Comparison of ENCODE assay signal across 19 cellular contexts in genomic region chr19:53660584-53660983, GRCh38. TPM values are rescaled to one million over a fixed set of nuclear protein-coding genes. Genes with fewer than 3 reads are reported as not detected.
"Had no signal": no experiment of that assay in that cellular context is flagged by ENCODE, and none has a peak within 500 bp of the region (broad histone marks: within the 10 kb centered on the region; RNA-seq: fewer than 3 reads in every experiment).

No MANE protein-coding gene starts in this region.

- H3K27ac ChIP-seq: ascending aorta, cardiac muscle cell, colonic mucosa, parathyroid adenoma, SJCRH30 had no signal

- DNase-seq: activated CD4-positive, alpha-beta T cell treated with anti-CD3 and anti-CD28 coated beads for 36 hours; activated naive CD4-positive, alpha-beta T cell treated with Interleukin-2 at 50 U/mL for 16 hours; activated naive CD8-positive, alpha-beta T cell treated with anti-CD3 and anti-CD28 coated beads, Interleukin-2, amount 50 U/mL, for 24 hours; colonic mucosa; effector CD8-positive, alpha-beta T cell; heart right ventricle; left colon; SJCRH30; small intestine had no signal

- H3K9me3 ChIP-seq: ascending aorta, colonic mucosa, SJCRH30 had no signal

- H3K4me1 ChIP-seq: ascending aorta, colonic mucosa, parathyroid adenoma, SJCRH30 had no signal

- ATAC-seq: activated CD4-positive, alpha-beta T cell treated with anti-CD3 and anti-CD28 coated beads for 36 hours; activated naive CD8-positive, alpha-beta T cell treated with anti-CD3 and anti-CD28 coated beads, Interleukin-2, amount 50 U/mL, for 24 hours; heart right ventricle; left colon; natural killer cell treated with Interleukin-12 subunit alpha and Interleukin-12 subunit beta and Interleukin-15 and Interleukin-18, amount 100 ng/mL, for 72 hours; stimulated activated effector memory CD8-positive, alpha-beta T cell treated with anti-CD3 and anti-CD28 coated beads, Interleukin-12 subunit alpha, Interleukin-12 subunit beta, amount 100 ng/mL, for 72 hours had no signal

- H3K27me3 Mint-ChIP-seq: activated CD4-positive, alpha-beta T cell treated with anti-CD3 and anti-CD28 coated beads for 36 hours; activated naive CD8-positive, alpha-beta T cell treated with anti-CD3 and anti-CD28 coated beads, Interleukin-2, amount 50 U/mL, for 24 hours had no signal

- H3K4me3 ChIP-seq: ascending aorta, cardiac muscle cell, colonic mucosa, heart right ventricle, SJCRH30 had no signal

- H3K27ac Mint-ChIP-seq: activated CD4-positive, alpha-beta T cell treated with anti-CD3 and anti-CD28 coated beads for 36 hours; activated naive CD8-positive, alpha-beta T cell treated with anti-CD3 and anti-CD28 coated beads, Interleukin-2, amount 50 U/mL, for 24 hours; natural killer cell treated with Interleukin-12 subunit alpha and Interleukin-12 subunit beta and Interleukin-15 and Interleukin-18, amount 100 ng/mL, for 72 hours; stimulated activated effector memory CD8-positive, alpha-beta T cell treated with anti-CD3 and anti-CD28 coated beads, Interleukin-12 subunit alpha, Interleukin-12 subunit beta, amount 100 ng/mL, for 72 hours; T-helper 2 cell treated with Interferon-gamma antibody and Interleukin-4, amounts not matched to agents 5 μg/mL and 100 μg/mL, for 36 hours; type B pancreatic cell had no signal

- H3K9ac ChIP-seq: parathyroid adenoma had no signal

- H3K4me3 Mint-ChIP-seq: activated CD4-positive, alpha-beta T cell treated with anti-CD3 and anti-CD28 coated beads for 36 hours; activated naive CD8-positive, alpha-beta T cell treated with anti-CD3 and anti-CD28 coated beads, Interleukin-2, amount 50 U/mL, for 24 hours; natural killer cell treated with Interleukin-12 subunit alpha and Interleukin-12 subunit beta and Interleukin-15 and Interleukin-18, amount 100 ng/mL, for 72 hours; stimulated activated effector memory CD8-positive, alpha-beta T cell treated with anti-CD3 and anti-CD28 coated beads, Interleukin-12 subunit alpha, Interleukin-12 subunit beta, amount 100 ng/mL, for 72 hours; T-helper 2 cell treated with Interferon-gamma antibody and Interleukin-4, amounts not matched to agents 5 μg/mL and 100 μg/mL, for 36 hours; type B pancreatic cell had no signal

- H3K79me2 ChIP-seq: parathyroid adenoma had no signal

- H3K9me3 Mint-ChIP-seq: natural killer cell treated with Interleukin-12 subunit alpha and Interleukin-12 subunit beta and Interleukin-15 and Interleukin-18, amount 100 ng/mL, for 72 hours; type B pancreatic cell had no signal

- H3K36me3 Mint-ChIP-seq: stimulated activated effector memory CD8-positive, alpha-beta T cell treated with anti-CD3 and anti-CD28 coated beads, Interleukin-12 subunit alpha, Interleukin-12 subunit beta, amount 100 ng/mL, for 72 hours; type B pancreatic cell had no signal

- H2AFZ ChIP-seq: parathyroid adenoma had no signal

- H3K36me3 ChIP-seq: ascending aorta, cardiac muscle cell, colonic mucosa, heart right ventricle, SJCRH30 had no signal

- H3K4me1 Mint-ChIP-seq: activated CD4-positive, alpha-beta T cell treated with anti-CD3 and anti-CD28 coated beads for 36 hours; activated naive CD8-positive, alpha-beta T cell treated with anti-CD3 and anti-CD28 coated beads, Interleukin-2, amount 50 U/mL, for 24 hours; stimulated activated effector memory CD8-positive, alpha-beta T cell treated with anti-CD3 and anti-CD28 coated beads, Interleukin-12 subunit alpha, Interleukin-12 subunit beta, amount 100 ng/mL, for 72 hours had no signal

- H3K27me3 ChIP-seq: ascending aorta, cardiac muscle cell, colonic mucosa, SJCRH30 had no signal

RNA-seq across cellular contexts. Expression of gene DPRX, which starts 28.8 kb away (rescaled TPM):
- total RNA-seq: activated CD4-positive, alpha-beta T cell treated with anti-CD3 and anti-CD28 coated beads for 36 hours; ascending aorta; cardiac muscle cell; colonic mucosa; fibroblast of lung; frontal cortex; heart right ventricle; left colon; lung microvascular endothelial cell; natural killer cell treated with Interleukin-12 subunit alpha and Interleukin-12 subunit beta and Interleukin-15 and Interleukin-18, amount 100 ng/mL, for 72 hours; SJCRH30 had no signal
- polyA plus RNA-seq: cardiac muscle cell, fibroblast of lung, small intestine had no signal
